ENCODE assay signal across 2 cellular contexts in the genomic region with DNA sequence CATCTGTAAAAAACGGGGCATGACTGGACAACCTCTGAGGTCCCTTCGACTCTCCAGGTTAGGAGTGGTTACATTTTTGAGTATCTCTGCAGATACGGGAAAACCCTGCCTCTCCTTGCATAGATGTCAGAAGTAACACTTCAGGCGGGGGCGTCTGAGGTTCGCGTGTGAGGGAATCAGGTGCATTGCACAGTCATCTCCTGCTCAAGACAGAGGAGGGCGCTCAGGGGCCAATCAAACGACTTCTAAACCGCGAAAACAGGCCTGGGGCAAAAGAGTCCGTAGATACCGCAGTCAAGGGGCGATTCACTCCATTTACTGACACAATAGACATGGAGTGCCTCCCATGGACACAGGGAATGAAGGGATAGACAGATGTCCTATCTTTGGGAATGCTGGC.
A peak's percentile ranks its signal among the peaks of the same experiment; 100 is the strongest.
TF ChIP-seq lines count a peak whose summit lies in the region.

No MANE protein-coding gene starts in this region.

TF ChIP-seq in IMR-90, 13 proteins besides CTCF, POLR2A, EP300 and RAD21:
- no peak for TF ChIP-seq ELK1 (IDR thresholded peaks at IDR 0.05; ENCODE audit: borderline replicate concordance, low read depth, low read length)
- TF ChIP-seq MXI1 (IDR thresholded peaks at IDR 0.05; ENCODE audit: borderline replicate concordance, low read depth, low read length), result no peak
- no peak for TF ChIP-seq FOS (IDR thresholded peaks at IDR 0.05; ENCODE audit: low read depth, low read length)
- no peak for TF ChIP-seq MAFK (IDR thresholded peaks at IDR 0.05; ENCODE audit: low read depth, low read length)
- no peak for TF ChIP-seq BHLHE40 (IDR thresholded peaks at IDR 0.05; ENCODE audit: low read depth, low read length)
- TF ChIP-seq CHD1 (IDR thresholded peaks at IDR 0.05; ENCODE audit: low read depth, low read length), result no peak
- no peak for TF ChIP-seq USF2 (IDR thresholded peaks at IDR 0.05; ENCODE audit: low read depth, low read length)
- TF ChIP-seq CEBPB (IDR thresholded peaks at IDR 0.05; ENCODE audit: low read depth, low read length), result no peak
- no peak for TF ChIP-seq MAZ (IDR thresholded peaks at IDR 0.05; ENCODE audit: borderline replicate concordance, low read depth, low read length)
- TF ChIP-seq SMC3 (IDR thresholded peaks at IDR 0.05; ENCODE audit: low read depth, low read length), result no peak

TF ChIP-seq in H1, 55 proteins besides CTCF, POLR2A, EP300 and RAD21:
- no peak for TF ChIP-seq SP4 (IDR thresholded peaks at IDR 0.05; ENCODE audit: low read length)
- TF ChIP-seq EGR1 (IDR thresholded peaks at IDR 0.05; ENCODE audit: borderline replicate concordance, low read depth, low read length), result peak; percentile 41; the same call in 1 of the 2 replicates
- peak; percentile 85; the same call in 1 of the 2 replicates for TF ChIP-seq KDM1A (IDR thresholded peaks at IDR 0.05; ENCODE audit: borderline replicate concordance, low read length)
- TF ChIP-seq YY1 (IDR thresholded peaks at IDR 0.05; ENCODE audit: low read depth, low read length), result no peak
TF ChIP-seq in H1: peak in this region for 2.
